In the genomic region with DNA sequence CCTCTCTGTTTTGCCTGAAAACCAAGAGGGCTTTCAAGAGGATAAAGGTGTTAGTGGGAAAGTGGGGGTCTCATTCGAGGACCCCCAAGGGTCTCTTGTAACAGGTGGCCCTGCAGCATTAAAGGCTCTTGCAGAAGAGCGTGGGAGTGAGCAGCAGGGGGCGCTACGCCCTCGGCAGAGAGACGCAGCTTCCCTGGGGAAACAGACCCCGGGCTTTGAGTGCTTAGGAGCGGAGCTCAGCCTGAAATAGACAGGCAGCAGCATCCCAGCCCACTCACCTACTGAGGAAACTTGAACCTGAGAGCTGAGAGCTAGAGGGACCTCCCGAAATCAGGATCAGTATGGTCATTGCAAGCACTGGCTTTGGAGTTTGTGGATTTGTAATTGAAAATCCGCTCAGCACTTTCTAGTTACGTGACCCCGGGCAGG, we compare ENCODE assay signal across 8 cellular contexts. TPM values are rescaled to one million over a fixed set of nuclear protein-coding genes. Genes with fewer than 3 reads are reported as not detected.
A peak's percentile ranks its signal among the peaks of the same experiment; 100 is the strongest.
DNase-seq lines count a peak whose midpoint lies in the region; ATAC-seq and TF ChIP-seq lines count a peak whose summit lies in the region.

No MANE protein-coding gene starts in this region.

- no peaks in the 10 kb centered on the region for H3F3A ChIP-seq in SU-DHL-6 (ENCODE audit: insufficient read depth)

- H2AFZ ChIP-seq in SU-DHL-6 (ENCODE audit: low read depth, low read length, severe bottlenecking): no peak overlapping the region

- no peaks in the 10 kb centered on the region for H3K9me3 ChIP-seq in SU-DHL-6 (ENCODE audit: insufficient read depth, low read length)
- H3K9me3 ChIP-seq in liver (ENCODE audit: control insufficient read depth in 4 of 4, low read length in 3 of 4): peaks cover 0 to 2% (median 0%) of the 10 kb centered on the region in 4 donors

- H3K4me1 ChIP-seq in liver (ENCODE audit: control insufficient read depth in 4 of 4, insufficient read depth in 4 of 4, low read length in 3 of 4): peaks cover 0 to 2% (median 0%) of the 10 kb centered on the region in 4 donors

- H3K27ac ChIP-seq in SU-DHL-6 (ENCODE audit: low read depth, low read length) (no peak overlapping the region), liver (ENCODE audit: low read depth in 1 of 2, low read length in 2 of 2) (no peak overlapping the region)

- ATAC-seq in stimulated activated naive CD8-positive, alpha-beta T cell treated with anti-CD3 and anti-CD28 coated beads, Interleukin-15, Interleukin-2, amounts not matched to agents 100 U/mL and 50 U/mL, for 24 hours: no peak

- H3K36me3 ChIP-seq in GM06990 (ENCODE audit: control insufficient read depth, insufficient read depth, low read length): no peaks in the 10 kb centered on the region
- no peaks in the 10 kb centered on the region for H3K36me3 ChIP-seq in SU-DHL-6 (ENCODE audit: low read length)
- no peaks in the 10 kb centered on the region for H3K36me3 ChIP-seq in liver (ENCODE audit: control insufficient read depth in 4 of 4, insufficient read depth in 3 of 4, low read depth in 1 of 4, low read length in 3 of 4)

- WGBS in liver: 34% methylated on average over 12 of the region's 12 CpGs

- TF ChIP-seq RAD21 in liver (IDR thresholded peaks at IDR 0.05): peak; percentile 87

- H3K4me3 ChIP-seq in GM06990 (replicated peaks; ENCODE audit: low read depth, low read length) (no peak overlapping the region), SU-DHL-6 (ENCODE audit: insufficient read depth, low read length, poor library complexity, severe bottlenecking) (no peak overlapping the region), liver (ENCODE audit: low read depth in 1 of 3, low read length in 3 of 3) (no peak overlapping the region)

- peaks cover 2% of the 10 kb centered on the region for H3K27me3 ChIP-seq in GM06990 (replicated peaks; ENCODE audit: control insufficient read depth, insufficient read depth, low read length)
- no peaks in the 10 kb centered on the region for H3K27me3 ChIP-seq in SU-DHL-6 (ENCODE audit: low read length)
- no peaks in the 10 kb centered on the region for H3K27me3 ChIP-seq in liver (ENCODE audit: control insufficient read depth in 4 of 4, insufficient read depth in 4 of 4, low read length in 3 of 4)

- no peaks in the 10 kb centered on the region for H3K79me2 ChIP-seq in SU-DHL-6 (ENCODE audit: insufficient read depth, low read length)

- DNase-seq in GM06990 (ENCODE audit: extremely low read depth, insufficient read length) (no peak), NCI-H1092 treated with DMSO at 0.1 percent for 48 hours (lab: John Stamatoyannopoulos, UW) (peak; percentile 56), cerebellum (ENCODE audit: low spot score) (peak; percentile 41), NCI-H446 treated with DMSO at 0.1 percent for 48 hours (lab: John Stamatoyannopoulos, UW) (no peak), SIG-M5 (lab: John Stamatoyannopoulos, UW) (no peak)
- peak; percentile 69 for DNase-seq in stimulated activated naive CD8-positive, alpha-beta T cell treated with anti-CD3 and anti-CD28 coated beads, Interleukin-15, Interleukin-2, amounts not matched to agents 100 U/mL and 50 U/mL, for 24 hours

- H3K9ac ChIP-seq in SU-DHL-6 (ENCODE audit: low read length) (no peak overlapping the region), liver (ENCODE audit: low read depth in 1 of 2, low read length in 2 of 2) (no peak overlapping the region)

- no peaks in the 10 kb centered on the region for H3K9me2 ChIP-seq in SU-DHL-6 (replicated peaks; ENCODE audit: insufficient read depth, low read length)

- no peak overlapping the region for H3K4me2 ChIP-seq in SU-DHL-6 (ENCODE audit: low read depth, low read length, poor library complexity, severe bottlenecking)

- H4K20me1 ChIP-seq in SU-DHL-6 (ENCODE audit: low read depth, low read length): no peaks in the 10 kb centered on the region

- TF ChIP-seq CTCF in GM06990 (IDR thresholded peaks at IDR 0.05; ENCODE audit: insufficient read depth, low read length, poor library complexity, severe bottlenecking): peak; percentile 89
- peak; percentile 85 for TF ChIP-seq CTCF in SU-DHL-6 (IDR thresholded peaks at IDR 0.05; ENCODE audit: insufficient read depth, low read length, poor library complexity, severe bottlenecking)
- TF ChIP-seq CTCF in liver (IDR thresholded peaks at IDR 0.05; ENCODE audit: low read depth, low read length, missing input control): peak; percentile 71

TF ChIP-seq in liver, 16 proteins besides CTCF, POLR2A, EP300 and RAD21:
- no peak for TF ChIP-seq TAF1 (conservative IDR thresholded peaks at IDR 0.05)
- TF ChIP-seq NR2F2 (IDR thresholded peaks at IDR 0.05): no peak
- TF ChIP-seq, protein P1, sequence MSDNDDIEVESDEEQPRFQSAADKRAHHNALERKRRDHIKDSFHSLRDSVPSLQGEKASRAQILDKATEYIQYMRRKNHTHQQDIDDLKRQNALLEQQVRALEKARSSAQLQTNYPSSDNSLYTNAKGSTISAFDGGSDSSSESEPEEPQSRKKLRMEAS (IDR thresholded peaks at IDR 0.05): no peak
- TF ChIP-seq, protein P2, sequence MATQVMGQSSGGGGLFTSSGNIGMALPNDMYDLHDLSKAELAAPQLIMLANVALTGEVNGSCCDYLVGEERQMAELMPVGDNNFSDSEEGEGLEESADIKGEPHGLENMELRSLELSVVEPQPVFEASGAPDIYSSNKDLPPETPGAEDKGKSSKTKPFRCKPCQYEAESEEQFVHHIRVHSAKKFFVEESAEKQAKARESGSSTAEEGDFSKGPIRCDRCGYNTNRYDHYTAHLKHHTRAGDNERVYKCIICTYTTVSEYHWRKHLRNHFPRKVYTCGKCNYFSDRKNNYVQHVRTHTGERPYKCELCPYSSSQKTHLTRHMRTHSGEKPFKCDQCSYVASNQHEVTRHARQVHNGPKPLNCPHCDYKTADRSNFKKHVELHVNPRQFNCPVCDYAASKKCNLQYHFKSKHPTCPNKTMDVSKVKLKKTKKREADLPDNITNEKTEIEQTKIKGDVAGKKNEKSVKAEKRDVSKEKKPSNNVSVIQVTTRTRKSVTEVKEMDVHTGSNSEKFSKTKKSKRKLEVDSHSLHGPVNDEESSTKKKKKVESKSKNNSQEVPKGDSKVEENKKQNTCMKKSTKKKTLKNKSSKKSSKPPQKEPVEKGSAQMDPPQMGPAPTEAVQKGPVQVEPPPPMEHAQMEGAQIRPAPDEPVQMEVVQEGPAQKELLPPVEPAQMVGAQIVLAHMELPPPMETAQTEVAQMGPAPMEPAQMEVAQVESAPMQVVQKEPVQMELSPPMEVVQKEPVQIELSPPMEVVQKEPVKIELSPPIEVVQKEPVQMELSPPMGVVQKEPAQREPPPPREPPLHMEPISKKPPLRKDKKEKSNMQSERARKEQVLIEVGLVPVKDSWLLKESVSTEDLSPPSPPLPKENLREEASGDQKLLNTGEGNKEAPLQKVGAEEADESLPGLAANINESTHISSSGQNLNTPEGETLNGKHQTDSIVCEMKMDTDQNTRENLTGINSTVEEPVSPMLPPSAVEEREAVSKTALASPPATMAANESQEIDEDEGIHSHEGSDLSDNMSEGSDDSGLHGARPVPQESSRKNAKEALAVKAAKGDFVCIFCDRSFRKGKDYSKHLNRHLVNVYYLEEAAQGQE (IDR thresholded peaks at IDR 0.05): no peak
- no peak for TF ChIP-seq HNF4G (IDR thresholded peaks at IDR 0.05)
- no peak for TF ChIP-seq GABPA (IDR thresholded peaks at IDR 0.05 in 1 of 2, conservative IDR thresholded peaks at IDR 0.05 in 1 of 2)
- no peak for TF ChIP-seq FOXA2 (IDR thresholded peaks at IDR 0.05)
- no peak for TF ChIP-seq HNF4A (conservative IDR thresholded peaks at IDR 0.05)
- TF ChIP-seq FOXA1 (IDR thresholded peaks at IDR 0.05): no peak
- TF ChIP-seq JUND (IDR thresholded peaks at IDR 0.05): no peak
- TF ChIP-seq, protein P3, sequence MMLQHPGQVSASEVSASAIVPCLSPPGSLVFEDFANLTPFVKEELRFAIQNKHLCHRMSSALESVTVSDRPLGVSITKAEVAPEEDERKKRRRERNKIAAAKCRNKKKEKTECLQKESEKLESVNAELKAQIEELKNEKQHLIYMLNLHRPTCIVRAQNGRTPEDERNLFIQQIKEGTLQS (IDR thresholded peaks at IDR 0.05): no peak

RNA-seq across cellular contexts. Expression of a gene that starts 25.7 kb away (rescaled TPM):
- total RNA-seq in cerebellum (45.1 TPM), liver (10 to 100 TPM; 45.2 to 69.6 TPM)
- polyA plus RNA-seq in liver: 100 to 1,000 TPM; 568 to 765 TPM

Comparison
In these comparisons a context has a peak if more than half of its experiments do, and no peak if none do; other contexts are left out.
1. DNase-seq: peak in NCI-H1092 treated with DMSO at 0.1 percent for 48 hours (single experiment), cerebellum (single experiment) and stimulated activated naive CD8-positive, alpha-beta T cell treated with anti-CD3 and anti-CD28 coated beads, Interleukin-15, Interleukin-2, amounts not matched to agents 100 U/mL and 50 U/mL, for 24 hours (single experiment); none in GM06990 (single experiment), NCI-H446 treated with DMSO at 0.1 percent for 48 hours (single experiment) and SIG-M5 (single experiment).
2. Peak in every context shown above with its lines, with median percentiles within 50 percentile points of each other: CTCF ChIP-seq.